In genomic region chr15:38860682-38861081, GRCh38 we compare ENCODE assay signal across 18 cellular contexts.
DNase-seq lines count a peak whose midpoint lies in the region; ATAC-seq and TF ChIP-seq lines count a peak whose summit lies in the region.
"Had no signal": no experiment of that assay in that cellular context is flagged by ENCODE, and none has a peak within 500 bp of the region (broad histone marks: within the 10 kb centered on the region; RNA-seq: fewer than 3 reads in every experiment).

No MANE protein-coding gene starts in this region.

- H4K8ac ChIP-seq in IMR-90 (ENCODE audit: low read depth in 2 of 2, low read length in 2 of 2) = peak overlapping the region; percentile 8 to 34; a peak in 1 of 4 replicates

- peak overlapping the region; percentile 13 to 80 (median 75); a peak in 21 of 22 replicates for H3K4me2 ChIP-seq in BLaER1 treated with 17β-estradiol and CSF1 and Interleukin-3, amounts not matched to agents 10 nM and 100 nM
- no peak overlapping the region for H3K4me2 ChIP-seq in IMR-90 (ENCODE audit: low read depth, low read length)

- POLR2A ChIA-PET in IMR-90 (lab: Charles Lee; ENCODE audit: unreplicated experiment) = no interaction called here

- H2AK9ac ChIP-seq in IMR-90 (replicated peaks; ENCODE audit: low read depth, low read length, poor library complexity) = no peak overlapping the region

- no peak overlapping the region for H4K91ac ChIP-seq in IMR-90 (ENCODE audit: insufficient read depth, low read depth, low read length)

- ATAC-seq in IMR-90 (ENCODE audit: low read depth) = no peak; the same call in 1 of the 2 replicates
- no peak for ATAC-seq in HG02588 (IDR thresholded peaks at IDR 0.05; ENCODE audit: unreplicated experiment)
- ATAC-seq: GM12878 had no signal

- H4K20me1 ChIP-seq in BLaER1 treated with 17β-estradiol and CSF1 and Interleukin-3, amounts not matched to agents 10 nM and 100 nM = no peaks in the 10 kb centered on the region
- H4K20me1 ChIP-seq in IMR-90 (ENCODE audit: insufficient read depth, low read length) = no peaks in the 10 kb centered on the region

- TF ChIP-seq RAD21 in IMR-90 (IDR thresholded peaks at IDR 0.05; ENCODE audit: low read length) = no peak

- peak overlapping the region; percentile 85; the same call in 1 of the 2 replicates for H2BK20ac ChIP-seq in IMR-90 (ENCODE audit: low read depth, low read length)

- intact Hi-C loops in IMR-90 (cut with micrococcal nuclease) = no loop called here

- peaks cover 0 to 19% (median 0%) of the 10 kb centered on the region in 11 experiments; a peak in 6 of 22 replicates for H3K9me3 ChIP-seq in BLaER1 treated with 17β-estradiol and CSF1 and Interleukin-3, amounts not matched to agents 10 nM and 100 nM (replicated peaks in 1 of 11)
- no peaks in the 10 kb centered on the region for H3K9me3 ChIP-seq in IMR-90 (ENCODE audit: control insufficient read depth, insufficient read depth, low read length)

- no peaks in the 10 kb centered on the region for H3K79me1 ChIP-seq in IMR-90 (ENCODE audit: low read depth in 1 of 2, low read length in 2 of 2)

- H3K4ac ChIP-seq in IMR-90 (ENCODE audit: low read depth, low read length) = 0 out of 2 replicates have a peak overlapping the region, but pooled peaks have one; percentile 29

- H3K4me1 ChIP-seq in BLaER1 treated with 17β-estradiol and CSF1 and Interleukin-3, amounts not matched to agents 10 nM and 100 nM = peaks cover 9 to 63% (median 43%) of the 10 kb centered on the region in 10 experiments; a peak in 19 of 20 replicates
- peaks cover 18% of the 10 kb centered on the region for H3K4me1 ChIP-seq in IMR-90 (ENCODE audit: control insufficient read depth, insufficient read depth, low read length)

- no peak overlapping the region for H3K4me3 ChIP-seq in BLaER1 treated with 17β-estradiol and CSF1 and Interleukin-3, amounts not matched to agents 10 nM and 100 nM
- H3K4me3 ChIP-seq in IMR-90 (ENCODE audit: insufficient read depth, low read depth, low read length) = no peak overlapping the region
- no peak overlapping the region for H3K4me3 ChIP-seq in choroid plexus epithelial cell (ENCODE audit: low read depth, low read length)
- H3K4me3 ChIP-seq: GM12878 had no signal

- peak overlapping the region; percentile 6; the same call in 1 of the 2 replicates for H3K18ac ChIP-seq in IMR-90 (ENCODE audit: low read depth, low read length)

- peak overlapping the region in 7 of 11 experiments; percentile 28 to 68 (median 53); a peak in 14 of 22 replicates for H3K27ac ChIP-seq in BLaER1 treated with 17β-estradiol and CSF1 and Interleukin-3, amounts not matched to agents 10 nM and 100 nM
- H3K27ac ChIP-seq in IMR-90 (ENCODE audit: insufficient read depth, low read length) = no peak overlapping the region
- H3K27ac ChIP-seq: RWPE1 had no signal

- CTCF ChIA-PET in IMR-90 (lab: Yijun Ruan, JAX) = interaction anchor here (1.3 kb wide), 1 partner anchor 272 kb away, joined by 3 read pairs; no protein-coding TSS in a partner anchor

- H2AFZ ChIP-seq in IMR-90 (replicated peaks; ENCODE audit: low read length, poor library complexity) = no peak overlapping the region

- H2BK120ac ChIP-seq in IMR-90 (ENCODE audit: low read depth, low read length) = peak overlapping the region; percentile 60; the same call in 1 of the 2 replicates

- no peak overlapping the region for H3K23ac ChIP-seq in IMR-90 (ENCODE audit: low read depth, low read length)

- H4K5ac ChIP-seq in IMR-90 (ENCODE audit: low read depth, low read length) = 0 out of 2 replicates have a peak overlapping the region, but pooled peaks have one; percentile 6

- no peak overlapping the region for H3K56ac ChIP-seq in IMR-90 (ENCODE audit: extremely low read depth, insufficient read depth, low read length)

- dilution Hi-C loops in IMR-90 (cut with HindIII; ENCODE audit: low sequenced_read_pairs, unreplicated experiment) = no loop called here

- BruUV-seq in IMR-90 (replicated peaks; lab: Mats Ljungman, UMichigan) = no TSS peak

- no peaks in the 10 kb centered on the region for H3K36me3 ChIP-seq in BLaER1 treated with 17β-estradiol and CSF1 and Interleukin-3, amounts not matched to agents 10 nM and 100 nM
- H3K36me3 ChIP-seq in IMR-90 (ENCODE audit: control insufficient read depth, insufficient read depth, low read length) = no peaks in the 10 kb centered on the region

- H3K14ac ChIP-seq in IMR-90 (replicated peaks; ENCODE audit: low read depth, low read length) = 0 out of 2 replicates have a peak overlapping the region, but pooled peaks have one; percentile 3

- 0 out of 3 replicates have a peak overlapping the region, but pooled peaks have one; percentile 73 for H2BK15ac ChIP-seq in IMR-90 (ENCODE audit: low read depth, low read length)

- TF ChIP-seq POLR2A in IMR-90 (IDR thresholded peaks at IDR 0.05; ENCODE audit: low read depth, low read length) = no peak

- TF ChIP-seq CTCF in IMR-90 (conservative IDR thresholded peaks at IDR 0.05; ENCODE audit: low read depth, low read length) (no peak), choroid plexus epithelial cell (conservative IDR thresholded peaks at IDR 0.05; ENCODE audit: low read depth, low read length) (no peak)

- H3K9me1 ChIP-seq in IMR-90 (ENCODE audit: insufficient read depth, low read length) = peaks cover 13% of the 10 kb centered on the region

- no peak overlapping the region for H2BK5ac ChIP-seq in IMR-90 (ENCODE audit: low read depth, low read length, poor library complexity, severe bottlenecking)

- H2AK5ac ChIP-seq in IMR-90 (ENCODE audit: low read depth, low read length) = peak overlapping the region; percentile 31; the same call in 1 of the 2 replicates

- peak overlapping the region in 1 of 11 experiments; percentile 35; a peak in 2 of 22 replicates for H3K9ac ChIP-seq in BLaER1 treated with 17β-estradiol and CSF1 and Interleukin-3, amounts not matched to agents 10 nM and 100 nM
- no peak overlapping the region for H3K9ac ChIP-seq in IMR-90 (ENCODE audit: low read depth, low read length)

- in situ Hi-C loops in IMR-90 (cut with MboI; ENCODE audit: low sequenced_read_pairs) = no loop called here

- no peaks in the 10 kb centered on the region for H3K27me3 ChIP-seq in BLaER1 treated with 17β-estradiol and CSF1 and Interleukin-3, amounts not matched to agents 10 nM and 100 nM
- H3K27me3 ChIP-seq in IMR-90 (ENCODE audit: control insufficient read depth, insufficient read depth, low read length) = no peaks in the 10 kb centered on the region

- DNase-seq in IMR-90 (peak; percentile 33), choroid plexus epithelial cell (ENCODE audit: low read depth) (peak; percentile 50), myocyte (ENCODE audit: low read depth) (peak; percentile 37), kidney tubule cell (ENCODE audit: low spot score) (no peak), T-helper 1 cell (no peak)
- DNase-seq: CD4-positive, alpha-beta T cell; DMS79 treated with DMSO at 0.1 percent for 48 hours; GOT3; MM.1S; NCI-H1105; NCI-H187; NCI-H446; NCI-H748 treated with DMSO at 0.1 percent for 48 hours; SW 1271 had no signal

TF ChIP-seq in IMR-90, 13 proteins besides CTCF, POLR2A, EP300 and RAD21:
- TF ChIP-seq FOS (IDR thresholded peaks at IDR 0.05; ENCODE audit: low read depth, low read length) (no peak), ELK1 (IDR thresholded peaks at IDR 0.05; ENCODE audit: borderline replicate concordance, low read depth, low read length) (no peak), RFX5 (IDR thresholded peaks at IDR 0.05; ENCODE audit: low read depth, low read length) (no peak), RCOR1 (IDR thresholded peaks at IDR 0.05; ENCODE audit: insufficient replicate concordance, low read length) (no peak)

Comparison
In these comparisons a context has a peak if more than half of its experiments do, and no peak if none do; other contexts are left out.
1. DNase-seq: peak in IMR-90 (single experiment), choroid plexus epithelial cell (single experiment) and myocyte (single experiment); none in kidney tubule cell (single experiment) and T-helper 1 cell (0 of 5).